Comparison of ENCODE assay signal across 10 cellular contexts in genomic region chr17:44733753-44734152, GRCh38. TPM values are rescaled to one million over a fixed set of nuclear protein-coding genes. Genes with fewer than 3 reads are reported as not detected.
DNase-seq lines count a peak whose midpoint lies in the region; ATAC-seq and TF ChIP-seq lines count a peak whose summit lies in the region.
"Had no signal": no experiment of that assay in that cellular context is flagged by ENCODE, and none has a peak within 500 bp of the region (broad histone marks: within the 10 kb centered on the region; RNA-seq: fewer than 3 reads in every experiment).

No MANE protein-coding gene starts in this region.

- H3K9me3 ChIP-seq in left lung = no peaks in the 10 kb centered on the region
- no peaks in the 10 kb centered on the region for H3K9me3 ChIP-seq in prostate gland

- H3K4me3 Mint-ChIP-seq in progenitor cell of endocrine pancreas (ENCODE audit: low read depth) = no peak overlapping the region
- H3K4me3 Mint-ChIP-seq: naive B cell had no signal

- peak; percentile 54 for DNase-seq in NCI-H510A treated with DMSO at 0.1 percent for 48 hours (lab: John Stamatoyannopoulos, UW)
- DNase-seq in NCI-H510A (lab: John Stamatoyannopoulos, UW) = no peak
- peak; percentile 30 for DNase-seq in NCI-H1694 treated with DMSO at 0.1 percent for 48 hours (lab: John Stamatoyannopoulos, UW)
- peak in 7 of 10 donors; percentile 23 to 80 (median 49) for DNase-seq in dorsolateral prefrontal cortex
- DNase-seq in progenitor cell of endocrine pancreas (ENCODE audit: low spot score, unreplicated experiment) = no peak
- DNase-seq in left lung = no peak
- DNase-seq in prostate gland (ENCODE audit: low spot score) = no peak
- DNase-seq: naive B cell had no signal

- H3K27me3 ChIP-seq in dorsolateral prefrontal cortex (no peaks in the 10 kb centered on the region), left lung (no peaks in the 10 kb centered on the region), prostate gland (replicated peaks; ENCODE audit: insufficient read depth) (no peaks in the 10 kb centered on the region)

- WGBS in prostate gland = 72% methylated on average over 5 of the region's 5 CpGs

- H3K27ac ChIP-seq in dorsolateral prefrontal cortex (no peak overlapping the region), left lung (no peak overlapping the region), prostate gland (no peak overlapping the region)
- H3K27ac ChIP-seq: epithelial cell of prostate had no signal

- no peaks in the 10 kb centered on the region for H3K9me3 Mint-ChIP-seq in progenitor cell of endocrine pancreas (ENCODE audit: low read depth)
- H3K9me3 Mint-ChIP-seq: naive B cell had no signal

- H3K27me3 Mint-ChIP-seq in progenitor cell of endocrine pancreas = no peaks in the 10 kb centered on the region
- H3K27me3 Mint-ChIP-seq: naive B cell had no signal

- no peak for TF ChIP-seq POLR2A in prostate gland (IDR thresholded peaks at IDR 0.05)

- no peaks in the 10 kb centered on the region for H3K4me1 ChIP-seq in left lung
- no peaks in the 10 kb centered on the region for H3K4me1 ChIP-seq in prostate gland (replicated peaks)

- H3K4me3 ChIP-seq in dorsolateral prefrontal cortex (no peak overlapping the region), left lung (no peak overlapping the region), prostate gland (no peak overlapping the region)

- intact Hi-C loops in dorsolateral prefrontal cortex (cut with DNase I) = loop anchor here in 1 of 2 donors (5.0 kb wide), 1 partner anchor 274 kb away; no protein-coding TSS in a partner anchor
- intact Hi-C loops in left lung (cut with DNase I) = no loop called here
- intact Hi-C loops in prostate gland (cut with DNase I) = no loop called here

- TF ChIP-seq CTCF in dorsolateral prefrontal cortex (IDR thresholded peaks at IDR 0.05 in 54 of 56, conservative IDR thresholded peaks at IDR 0.05 in 2 of 56; ENCODE audit: low read depth in 1 of 56, partially characterized antibody in 56 of 56) (peak in 30 of 56 donors; percentile 9 to 49 (median 31)), progenitor cell of endocrine pancreas (IDR thresholded peaks at IDR 0.05; ENCODE audit: unreplicated experiment) (peak; percentile 48), left lung (IDR thresholded peaks at IDR 0.05) (no peak), prostate gland (IDR thresholded peaks at IDR 0.05) (no peak)

- no peak for ATAC-seq in left lung
- no peak for ATAC-seq in HG03521 (IDR thresholded peaks at IDR 0.05; ENCODE audit: unreplicated experiment)

- H3K36me3 ChIP-seq in left lung (peaks cover 0 to 49% of the 10 kb centered on the region in 2 donors), prostate gland (no peaks in the 10 kb centered on the region)

- no peak overlapping the region for H3K27ac Mint-ChIP-seq in progenitor cell of endocrine pancreas

- H3K4me1 Mint-ChIP-seq in progenitor cell of endocrine pancreas (ENCODE audit: low read depth) = no peaks in the 10 kb centered on the region

- H3K36me3 Mint-ChIP-seq in progenitor cell of endocrine pancreas (ENCODE audit: insufficient read depth) = peaks cover 6% of the 10 kb centered on the region
- H3K36me3 Mint-ChIP-seq: naive B cell had no signal

RNA-seq across cellular contexts. Expression of gene ADAM11, which starts 25.0 kb away (rescaled TPM):
- total RNA-seq in dorsolateral prefrontal cortex (10 to 100 TPM; 22.2 to 97.2 (median 58.2) TPM), progenitor cell of endocrine pancreas (1.4 and 2.4 TPM in 2 replicates), left lung (under 1 TPM; 0.13 to 0.64 TPM), prostate gland (1 to 10 TPM in 1 of 2 donors, under 1 TPM in 1; 0.64 to 3.5 TPM)

RNA-seq across cellular contexts. Expression of gene DBF4B, which starts 25.3 kb away (rescaled TPM):
- total RNA-seq in dorsolateral prefrontal cortex (10 to 100 TPM; 11.7 to 42.8 (median 23.1) TPM), progenitor cell of endocrine pancreas (22.6 and 27.2 TPM in 2 replicates), left lung (1 to 10 TPM; 5.6 to 5.7 TPM), prostate gland (10 to 100 TPM in 1 of 2 donors, 1 to 10 TPM in 1; 5.3 to 20.1 TPM)

RNA-seq across cellular contexts. Expression of gene CCDC43, which starts 44.2 kb away (rescaled TPM):
- 10 to 100 TPM; 18.2 to 35.2 (median 24.7) TPM for total RNA-seq in dorsolateral prefrontal cortex
- 27.3 and 28.2 TPM in 2 replicates for total RNA-seq in progenitor cell of endocrine pancreas
- total RNA-seq in left lung = 10 to 100 TPM; 20.3 to 22.0 TPM
- total RNA-seq in prostate gland = 10 to 100 TPM; 17.2 to 21.9 TPM

Comparison
In these comparisons a context has a peak if more than half of its experiments do, and no peak if none do; other contexts are left out.
1. DNase-seq: peak in NCI-H510A treated with DMSO at 0.1 percent for 48 hours (single experiment), NCI-H1694 treated with DMSO at 0.1 percent for 48 hours (single experiment) and dorsolateral prefrontal cortex (7 of 10); none in NCI-H510A (single experiment), progenitor cell of endocrine pancreas (single experiment), left lung (0 of 2) and prostate gland (single experiment).
2. CTCF ChIP-seq: peak in dorsolateral prefrontal cortex (30 of 56) and progenitor cell of endocrine pancreas (single experiment); none in left lung (0 of 2) and prostate gland (0 of 4).